Comparison of ENCODE assay signal across 22 cellular contexts in genomic region chr20:1644101-1644962, GRCh38. TPM values are rescaled to one million over a fixed set of nuclear protein-coding genes. Genes with fewer than 3 reads are reported as not detected.
DNase-seq lines count a peak whose midpoint lies in the region; ATAC-seq and TF ChIP-seq lines count a peak whose summit lies in the region.
"Had no signal": no experiment of that assay in that cellular context is flagged by ENCODE, and none has a peak within 500 bp of the region (broad histone marks: within the 10 kb centered on the region; RNA-seq: fewer than 3 reads in every experiment).

No MANE protein-coding gene starts in this region.

- peak overlapping the region in 9 of 11 experiments; percentile 48 to 88 (median 78); a peak in 18 of 22 replicates for H3K4me2 ChIP-seq in BLaER1 treated with 17β-estradiol and CSF1 and Interleukin-3, amounts not matched to agents 10 nM and 100 nM
- no peak overlapping the region for H3K4me2 ChIP-seq in trophoblast cell (ENCODE audit: low read length)
- H3K4me2 ChIP-seq: GM23338 had no signal

- H3K18ac ChIP-seq in trophoblast cell (ENCODE audit: low read length): no peak overlapping the region

- peaks cover 51% of the 10 kb centered on the region for H3K4me1 Mint-ChIP-seq in activated naive CD8-positive, alpha-beta T cell (ENCODE audit: low read depth)
- H3K4me1 Mint-ChIP-seq in nephron progenitor cell: no peaks in the 10 kb centered on the region
- H3K4me1 Mint-ChIP-seq: GM23338 had no signal

- no peaks in the 10 kb centered on the region for H3K9me3 Mint-ChIP-seq in activated naive CD8-positive, alpha-beta T cell (ENCODE audit: low read depth)
- H3K9me3 Mint-ChIP-seq in nephron progenitor cell: peaks cover 2% of the 10 kb centered on the region
- H3K9me3 Mint-ChIP-seq: GM23338 had no signal

- no CpG with 5 or more reads among the region's 8 CpGs for WGBS in trophoblast cell (ENCODE audit: extremely low coverage, insufficient coverage, insufficient read length)

- H3K9me3 ChIP-seq in BLaER1 treated with 17β-estradiol and CSF1 and Interleukin-3, amounts not matched to agents 10 nM and 100 nM (replicated peaks in 1 of 11): peaks cover 5 to 40% (median 13%) of the 10 kb centered on the region in 11 experiments; a peak in 17 of 22 replicates
- H3K9me3 ChIP-seq in trophoblast cell (ENCODE audit: insufficient read depth, low read depth, low read length): peaks cover 5% of the 10 kb centered on the region
- H3K9me3 ChIP-seq: MG63 had no signal

- H3K23ac ChIP-seq in trophoblast cell (ENCODE audit: low read length): no peak overlapping the region

- no peaks in the 10 kb centered on the region for H3K36me3 ChIP-seq in BLaER1 treated with 17β-estradiol and CSF1 and Interleukin-3, amounts not matched to agents 10 nM and 100 nM
- no peaks in the 10 kb centered on the region for H3K36me3 ChIP-seq in trophoblast cell (ENCODE audit: control insufficient read depth in 1 of 2, insufficient read depth in 2 of 2, low read length in 2 of 2)
- H3K36me3 ChIP-seq: MG63 had no signal

- no peaks in the 10 kb centered on the region for H3K79me1 ChIP-seq in trophoblast cell (ENCODE audit: low read length)

- peaks cover 7% of the 10 kb centered on the region for H3K36me3 Mint-ChIP-seq in activated naive CD8-positive, alpha-beta T cell
- H3K36me3 Mint-ChIP-seq in nephron progenitor cell (ENCODE audit: low read depth): no peaks in the 10 kb centered on the region
- H3K36me3 Mint-ChIP-seq: CD14-positive monocyte had no signal

- H4K12ac ChIP-seq in trophoblast cell (ENCODE audit: low read depth, low read length): no peak overlapping the region

- no peak overlapping the region for H2BK5ac ChIP-seq in trophoblast cell (ENCODE audit: low read depth, low read length, poor library complexity)

- peak overlapping the region in 2 of 11 experiments; percentile 6 to 16; a peak in 1 of 22 replicates for H3K9ac ChIP-seq in BLaER1 treated with 17β-estradiol and CSF1 and Interleukin-3, amounts not matched to agents 10 nM and 100 nM
- no peak overlapping the region for H3K9ac ChIP-seq in trophoblast cell (ENCODE audit: low read length)

- H3K4me3 Mint-ChIP-seq in activated naive CD8-positive, alpha-beta T cell: no peak overlapping the region
- no peak overlapping the region for H3K4me3 Mint-ChIP-seq in nephron progenitor cell
- H3K4me3 Mint-ChIP-seq: CD14-positive monocyte, GM23338 had no signal

- no peak overlapping the region for H2AFZ ChIP-seq in trophoblast cell (ENCODE audit: insufficient read depth, low read length, poor library complexity)
- H2AFZ ChIP-seq: GM23338 had no signal

- peaks cover 12 to 48% (median 36%) of the 10 kb centered on the region in 10 experiments for H3K4me1 ChIP-seq in BLaER1 treated with 17β-estradiol and CSF1 and Interleukin-3, amounts not matched to agents 10 nM and 100 nM
- H3K4me1 ChIP-seq in trophoblast cell (ENCODE audit: control insufficient read depth in 1 of 2, insufficient read depth in 2 of 2, low read length in 2 of 2): no peaks in the 10 kb centered on the region

- H3K4me3 ChIP-seq in BLaER1 treated with 17β-estradiol and CSF1 and Interleukin-3, amounts not matched to agents 10 nM and 100 nM: no peak overlapping the region
- peak overlapping the region; percentile 6 for H3K4me3 ChIP-seq in trophoblast cell (ENCODE audit: low read depth, low read length)
- H3K4me3 ChIP-seq: GM23338, MG63, SK-N-MC had no signal

- H3K27me3 ChIP-seq in BLaER1 treated with 17β-estradiol and CSF1 and Interleukin-3, amounts not matched to agents 10 nM and 100 nM: no peaks in the 10 kb centered on the region
- no peaks in the 10 kb centered on the region for H3K27me3 ChIP-seq in trophoblast cell (ENCODE audit: insufficient read depth, low read length)
- H3K27me3 ChIP-seq: MG63 had no signal

- H3K27ac Mint-ChIP-seq in activated naive CD8-positive, alpha-beta T cell: peak overlapping the region; percentile 55
- H3K27ac Mint-ChIP-seq in nephron progenitor cell: no peak overlapping the region
- H3K27ac Mint-ChIP-seq: GM23338 had no signal

- no peaks in the 10 kb centered on the region for H3K79me2 ChIP-seq in trophoblast cell (ENCODE audit: control insufficient read depth, insufficient read depth, low read length, poor library complexity)

- no peaks in the 10 kb centered on the region for H3K27me3 Mint-ChIP-seq in activated naive CD8-positive, alpha-beta T cell
- no peaks in the 10 kb centered on the region for H3K27me3 Mint-ChIP-seq in nephron progenitor cell (ENCODE audit: low read depth, poor library complexity)

- no peaks in the 10 kb centered on the region for H4K20me1 ChIP-seq in BLaER1 treated with 17β-estradiol and CSF1 and Interleukin-3, amounts not matched to agents 10 nM and 100 nM

- no peak for ATAC-seq in GM19463 (IDR thresholded peaks at IDR 0.05; ENCODE audit: unreplicated experiment)
- ATAC-seq in activated CD4-positive, CD25-positive, alpha-beta regulatory T cell treated with anti-CD3 and anti-CD28 coated beads, Interleukin-2, amount 50 U/mL, for 24 hours: no peak
- no peak for ATAC-seq in HG03159 (IDR thresholded peaks at IDR 0.05; ENCODE audit: unreplicated experiment)
- ATAC-seq: GM23338 had no signal

- H3K14ac ChIP-seq in trophoblast cell (ENCODE audit: low read length): no peak overlapping the region

- H2BK120ac ChIP-seq in trophoblast cell (ENCODE audit: insufficient read depth, low read length, poor library complexity): no peak overlapping the region

- TF ChIP-seq CTCF in nephron progenitor cell (IDR thresholded peaks at IDR 0.05): no peak

- no peak overlapping the region for H4K91ac ChIP-seq in trophoblast cell (ENCODE audit: low read depth, low read length)

- H3K4ac ChIP-seq in trophoblast cell (ENCODE audit: low read depth, low read length): no peak overlapping the region

- H2BK12ac ChIP-seq in trophoblast cell (ENCODE audit: low read length): no peak overlapping the region

- H2AK5ac ChIP-seq in trophoblast cell (ENCODE audit: low read length): no peak overlapping the region

- H3K27ac ChIP-seq in BLaER1 treated with 17β-estradiol and CSF1 and Interleukin-3, amounts not matched to agents 10 nM and 100 nM: peak overlapping the region in 3 of 11 experiments; percentile 35 to 51 (median 42); a peak in 4 of 22 replicates
- H3K27ac ChIP-seq in trophoblast cell (ENCODE audit: low read depth, low read length): no peak overlapping the region
- H3K27ac ChIP-seq: SK-N-MC had no signal

- DNase-seq in NCI-H2171 (lab: John Stamatoyannopoulos, UW) (peak; percentile 13), trophoblast cell (no peak), nephron progenitor cell (no peak)
- DNase-seq: GDM1; HCEC 1CT; Kasumi-1; MG63; NCI-H1048; NCI-H1436 treated with DMSO at 0.1 percent for 48 hours; NCI-H2029 treated with DMSO at 0.1 percent for 48 hours; NCI-H446 treated with DMSO at 0.1 percent for 48 hours; NCI-H69; NK-92 treated with Interleukin-12 subunit alpha and Interleukin-12 subunit beta, amount 100 ng/mL, for 24 hours; SHP77 had no signal

- H4K8ac ChIP-seq in trophoblast cell (ENCODE audit: low read depth, low read length): no peak overlapping the region

RNA-seq across cellular contexts. Expression of gene SIRPG, which starts 13.2 kb away (rescaled TPM):
- not detected in 2 replicates for polyA plus RNA-seq in trophoblast cell (2013)
- polyA plus RNA-seq: GM23338 had no signal

RNA-seq across cellular contexts. Expression of gene SIRPB1, which starts 24.5 kb away (rescaled TPM):
- polyA plus RNA-seq in trophoblast cell (2013): 0.14 and 0.31 TPM in 2 replicates
- polyA plus RNA-seq: GM23338 had no signal
